ENCODE assay signal across 8 cellular contexts in the genomic region with DNA sequence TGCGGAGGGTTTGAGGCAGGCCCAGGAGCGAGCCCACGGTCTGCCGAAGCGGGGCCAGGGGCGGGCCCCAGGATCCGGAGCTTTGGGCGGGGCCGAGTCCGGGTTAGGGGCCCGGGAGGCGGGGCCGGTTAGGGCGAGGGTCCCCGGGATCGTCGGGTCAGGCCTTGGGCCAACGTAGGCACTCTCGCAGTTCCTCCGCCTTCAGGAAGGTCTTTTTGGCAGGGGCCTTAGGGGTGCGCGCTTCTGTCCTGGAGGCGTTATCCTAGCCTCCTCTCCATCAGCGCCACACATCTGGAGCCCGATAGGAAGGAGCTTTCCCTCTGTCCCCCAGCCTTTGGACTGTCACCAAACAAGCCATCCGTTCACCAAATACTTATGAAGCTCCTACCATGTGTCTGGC.
DNase-seq lines count a peak whose midpoint lies in the region; ATAC-seq and TF ChIP-seq lines count a peak whose summit lies in the region.
"Not testable (repeated sequence)": the region's sequence is repeated elsewhere in the genome, so short reads cannot be mapped to it uniquely, and the experiment has no call there.

No MANE protein-coding gene starts in this region.

- not testable (repeated sequence) for H3K27me3 ChIP-seq in CD8-positive, alpha-beta memory T cell (ENCODE audit: insufficient read depth, low read length, poor library complexity, severe bottlenecking); RWPE2 (ENCODE audit: insufficient read depth, poor library complexity, severe bottlenecking); layer of hippocampus (ENCODE audit: control insufficient read depth, insufficient read depth, low read length); osteoblast (ENCODE audit: insufficient read depth, low read length); thymus (ENCODE audit: control insufficient read depth, insufficient read depth)

- peak overlapping the region; percentile 76 for H3K27ac ChIP-seq in CD8-positive, alpha-beta memory T cell (ENCODE audit: low read depth, low read length)
- H3K27ac ChIP-seq in RWPE2 (ENCODE audit: poor library complexity, severe bottlenecking) (peak overlapping the region; percentile 65), layer of hippocampus (ENCODE audit: low read depth, low read length) (peak overlapping the region; percentile 92)
- H3K27ac ChIP-seq in osteoblast (ENCODE audit: low read depth, low read length); thymus (ENCODE audit: low read depth): not testable (repeated sequence)

- peak overlapping the region; percentile 41 for H2AFZ ChIP-seq in osteoblast (ENCODE audit: low read length)

- H3K36me3 ChIP-seq in CD8-positive, alpha-beta memory T cell (ENCODE audit: insufficient read depth, low read length); RWPE2 (ENCODE audit: low read depth); osteoblast (ENCODE audit: insufficient read depth, low read length); thymus (ENCODE audit: control insufficient read depth, insufficient read depth): not testable (repeated sequence)

- not testable (repeated sequence) for H3K9me3 Mint-ChIP-seq in CD8-positive, alpha-beta memory T cell; IgD-negative memory B cell; activated naive CD8-positive, alpha-beta T cell treated with anti-CD3 and anti-CD28 coated beads, Interleukin-2, amount 10 ng/mL, durations not matched to agents 7 days and 5 days

- not testable (repeated sequence) for H3K79me2 ChIP-seq in osteoblast (ENCODE audit: insufficient read depth, low read length)

- not testable (repeated sequence) for H3K27me3 Mint-ChIP-seq in CD8-positive, alpha-beta memory T cell; IgD-negative memory B cell
- peaks cover 19% of the 10 kb centered on the region for H3K27me3 Mint-ChIP-seq in activated naive CD8-positive, alpha-beta T cell treated with anti-CD3 and anti-CD28 coated beads, Interleukin-2, amount 10 ng/mL, durations not matched to agents 7 days and 5 days

- peak overlapping the region; percentile 53 for H3K4me3 ChIP-seq in CD8-positive, alpha-beta memory T cell (ENCODE audit: low read length)
- H3K4me3 ChIP-seq in RWPE2 (ENCODE audit: severe bottlenecking) (peak overlapping the region; percentile 30), epithelial cell of proximal tubule (ENCODE audit: low read depth, low read length) (peak overlapping the region; percentile 62), osteoblast (ENCODE audit: insufficient read depth, low read length) (peak overlapping the region; percentile 67), thymus (ENCODE audit: low read length) (peak overlapping the region; percentile 63)

- H3K4me1 ChIP-seq in CD8-positive, alpha-beta memory T cell (ENCODE audit: insufficient read depth, low read length); RWPE2 (ENCODE audit: insufficient read depth, poor library complexity, severe bottlenecking); osteoblast (ENCODE audit: insufficient read depth, low read length); thymus (ENCODE audit: control insufficient read depth, insufficient read depth, low read length): not testable (repeated sequence)

- not testable (repeated sequence) for TF ChIP-seq CTCF in RWPE2 (IDR thresholded peaks at IDR 0.05; ENCODE audit: poor library complexity, severe bottlenecking); epithelial cell of proximal tubule (conservative IDR thresholded peaks at IDR 0.05; ENCODE audit: low read depth, low read length); osteoblast (IDR thresholded peaks at IDR 0.05; ENCODE audit: extremely low read depth, low read depth, low read length)

- DNase-seq in CD8-positive, alpha-beta memory T cell; RWPE2 (ENCODE audit: low spot score); activated naive CD8-positive, alpha-beta T cell treated with anti-CD3 and anti-CD28 coated beads, Interleukin-2, amount 10 ng/mL, durations not matched to agents 7 days and 5 days; epithelial cell of proximal tubule (ENCODE audit: low read depth); osteoblast (ENCODE audit: insufficient read length, low spot score, missing footprints): not testable (repeated sequence)

- not testable (repeated sequence) for H4K20me1 ChIP-seq in osteoblast (ENCODE audit: insufficient read depth, low read length)

- POLR2A ChIA-PET in CD8-positive, alpha-beta memory T cell (lab: Charles Lee): not testable (repeated sequence)
- POLR2A ChIA-PET in activated naive CD8-positive, alpha-beta T cell treated with anti-CD3 and anti-CD28 coated beads, Interleukin-2, amount 10 ng/mL, durations not matched to agents 7 days and 5 days (lab: Charles Lee): interaction anchor here (0.6 kb wide), 1 partner anchor 754 kb away, joined by 3 read pairs; no protein-coding TSS in a partner anchor

- ATAC-seq in RWPE2 (ENCODE audit: low read depth); activated naive CD8-positive, alpha-beta T cell treated with anti-CD3 and anti-CD28 coated beads, Interleukin-2, amount 10 ng/mL, durations not matched to agents 7 days and 5 days (ENCODE audit: low read depth): not testable (repeated sequence)

- H3K9me3 ChIP-seq in CD8-positive, alpha-beta memory T cell (ENCODE audit: low read length); RWPE2 (ENCODE audit: severe bottlenecking); osteoblast (ENCODE audit: low read depth, low read length); thymus (ENCODE audit: control insufficient read depth): not testable (repeated sequence)

- H3K27ac Mint-ChIP-seq in CD8-positive, alpha-beta memory T cell: peak overlapping the region; percentile 3 to 99 (median 93)
- peak overlapping the region in 1 of 3 donors; percentile 78 for H3K27ac Mint-ChIP-seq in IgD-negative memory B cell
- peak overlapping the region; percentile 98 for H3K27ac Mint-ChIP-seq in activated naive CD8-positive, alpha-beta T cell treated with anti-CD3 and anti-CD28 coated beads, Interleukin-2, amount 10 ng/mL, durations not matched to agents 7 days and 5 days

- CTCF ChIA-PET in CD8-positive, alpha-beta memory T cell (lab: Charles Lee): not testable (repeated sequence)

- peak overlapping the region; percentile 91 to 96 (median 95) for H3K4me3 Mint-ChIP-seq in CD8-positive, alpha-beta memory T cell
- H3K4me3 Mint-ChIP-seq in IgD-negative memory B cell: peak overlapping the region; percentile 90 to 97 (median 96)
- H3K4me3 Mint-ChIP-seq in activated naive CD8-positive, alpha-beta T cell treated with anti-CD3 and anti-CD28 coated beads, Interleukin-2, amount 10 ng/mL, durations not matched to agents 7 days and 5 days: peak overlapping the region; percentile 92

- WGBS in thymus: 2% methylated on average over 25 of the region's 26 CpGs

- not testable (repeated sequence) for H3K36me3 Mint-ChIP-seq in CD8-positive, alpha-beta memory T cell; IgD-negative memory B cell; activated naive CD8-positive, alpha-beta T cell treated with anti-CD3 and anti-CD28 coated beads, Interleukin-2, amount 10 ng/mL, durations not matched to agents 7 days and 5 days

- H3K4me1 Mint-ChIP-seq in CD8-positive, alpha-beta memory T cell: peaks cover 8 to 13% (median 11%) of the 10 kb centered on the region in 3 donors
- H3K4me1 Mint-ChIP-seq in IgD-negative memory B cell: not testable (repeated sequence)
- H3K4me1 Mint-ChIP-seq in activated naive CD8-positive, alpha-beta T cell treated with anti-CD3 and anti-CD28 coated beads, Interleukin-2, amount 10 ng/mL, durations not matched to agents 7 days and 5 days: peaks cover 14% of the 10 kb centered on the region

- peak overlapping the region; percentile 75 for H3K4me2 ChIP-seq in osteoblast (ENCODE audit: insufficient read depth, low read length)
